ENCODE assay signal across 8 cellular contexts in the genomic region with DNA sequence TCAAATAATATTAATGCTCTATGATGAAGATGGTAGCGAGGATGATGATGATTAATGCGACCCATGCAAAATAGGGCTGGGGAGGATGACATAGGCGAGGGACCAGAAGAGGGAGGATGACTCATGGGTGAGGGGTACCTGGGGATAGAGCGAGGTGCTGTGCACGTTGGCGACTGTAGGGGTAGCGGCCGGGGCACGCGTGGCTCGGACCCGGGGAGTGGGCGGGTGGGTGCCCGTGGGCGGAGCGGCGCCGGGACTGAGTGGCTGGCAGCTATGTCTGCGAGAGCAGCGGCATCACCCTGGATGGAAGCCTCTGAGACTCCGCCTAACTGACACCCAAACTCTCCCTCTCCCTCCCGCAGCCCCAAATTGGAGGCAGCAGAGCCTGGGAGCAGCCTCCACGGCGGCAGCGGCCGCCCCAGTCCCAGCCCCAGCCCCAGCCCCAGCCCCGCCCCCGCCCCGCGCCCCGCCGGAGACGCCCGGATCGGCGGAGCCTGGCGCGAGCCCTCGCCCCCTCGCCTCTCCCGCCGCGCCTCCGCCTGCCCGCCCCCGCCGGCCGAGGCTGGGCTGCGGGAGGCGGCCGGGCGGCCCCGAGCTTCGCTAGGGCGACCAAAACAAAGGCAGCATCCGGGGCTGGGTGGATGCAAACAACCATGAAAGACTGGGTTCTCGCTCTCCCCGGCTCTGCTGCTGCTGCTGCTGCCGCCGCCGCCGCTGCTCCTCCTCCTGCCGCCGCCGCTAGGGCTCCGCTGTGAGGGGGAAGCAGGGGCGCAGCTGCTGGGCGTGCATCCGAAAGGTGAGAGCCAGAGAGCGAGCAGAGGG. TPM values are rescaled to one million over a fixed set of nuclear protein-coding genes. Genes with fewer than 3 reads are reported as not detected.
DNase-seq lines count a peak whose midpoint lies in the region; ATAC-seq lines count a peak whose summit lies in the region.

A gene with protein sequence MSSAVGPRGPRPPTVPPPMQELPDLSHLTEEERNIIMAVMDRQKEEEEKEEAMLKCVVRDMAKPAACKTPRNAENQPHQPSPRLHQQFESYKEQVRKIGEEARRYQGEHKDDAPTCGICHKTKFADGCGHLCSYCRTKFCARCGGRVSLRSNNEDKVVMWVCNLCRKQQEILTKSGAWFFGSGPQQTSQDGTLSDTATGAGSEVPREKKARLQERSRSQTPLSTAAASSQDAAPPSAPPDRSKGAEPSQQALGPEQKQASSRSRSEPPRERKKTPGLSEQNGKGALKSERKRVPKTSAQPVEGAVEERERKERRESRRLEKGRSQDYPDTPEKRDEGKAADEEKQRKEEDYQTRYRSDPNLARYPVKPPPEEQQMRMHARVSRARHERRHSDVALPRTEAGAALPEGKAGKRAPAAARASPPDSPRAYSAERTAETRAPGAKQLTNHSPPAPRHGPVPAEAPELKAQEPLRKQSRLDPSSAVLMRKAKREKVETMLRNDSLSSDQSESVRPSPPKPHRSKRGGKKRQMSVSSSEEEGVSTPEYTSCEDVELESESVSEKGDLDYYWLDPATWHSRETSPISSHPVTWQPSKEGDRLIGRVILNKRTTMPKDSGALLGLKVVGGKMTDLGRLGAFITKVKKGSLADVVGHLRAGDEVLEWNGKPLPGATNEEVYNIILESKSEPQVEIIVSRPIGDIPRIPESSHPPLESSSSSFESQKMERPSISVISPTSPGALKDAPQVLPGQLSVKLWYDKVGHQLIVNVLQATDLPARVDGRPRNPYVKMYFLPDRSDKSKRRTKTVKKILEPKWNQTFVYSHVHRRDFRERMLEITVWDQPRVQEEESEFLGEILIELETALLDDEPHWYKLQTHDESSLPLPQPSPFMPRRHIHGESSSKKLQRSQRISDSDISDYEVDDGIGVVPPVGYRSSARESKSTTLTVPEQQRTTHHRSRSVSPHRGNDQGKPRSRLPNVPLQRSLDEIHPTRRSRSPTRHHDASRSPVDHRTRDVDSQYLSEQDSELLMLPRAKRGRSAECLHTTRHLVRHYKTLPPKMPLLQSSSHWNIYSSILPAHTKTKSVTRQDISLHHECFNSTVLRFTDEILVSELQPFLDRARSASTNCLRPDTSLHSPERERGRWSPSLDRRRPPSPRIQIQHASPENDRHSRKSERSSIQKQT (N-terminal part only) (plus strand): TSS at position 367 of the 822 bp plus-strand sequence. CDS start 474 bp downstream, outside the sequence.

- in situ Hi-C loops in ACHN (cut with HindIII; ENCODE audit: low pct_ligation_motif_present, low pct_unique_long_range_greater_than_20kb, low sequenced_read_pairs): no loop called here

- peak within 1 kb of the TSS in 7 of 8 donors; percentile 9 to 75 (median 68) for H3K4me3 Mint-ChIP-seq in naive B cell

- H3K4me1 Mint-ChIP-seq in naive B cell: peaks cover 9 to 17% (median 11%) of the 10 kb centered on the region in 3 donors

- peak; percentile 2 for DNase-seq in ACHN
- peak; percentile 12 for DNase-seq in NCI-H510A (lab: John Stamatoyannopoulos, UW)
- DNase-seq in dermis blood vessel endothelial cell: peak; percentile 17
- peak; percentile 4 for DNase-seq in naive B cell
- no peak for DNase-seq in GDM1 (lab: John Stamatoyannopoulos, UW)
- no peak for DNase-seq in stimulated activated CD4-positive, alpha-beta T cell treated with anti-CD3 and anti-CD28 coated beads, Interleukin-2, amount 100 ng/mL, for 48 hours

- peaks cover 0 to 9% (median 2%) of the 10 kb centered on the region in 7 donors for H3K9me3 Mint-ChIP-seq in naive B cell

- H3K36me3 Mint-ChIP-seq in naive B cell: peaks cover 0 to 10% of the 10 kb centered on the region in 2 donors

- peak; percentile 71 for ATAC-seq in GM18508 (IDR thresholded peaks at IDR 0.05; ENCODE audit: insufficient read depth, unreplicated experiment)
- peak; percentile 90 for ATAC-seq in HG02885 (IDR thresholded peaks at IDR 0.05; ENCODE audit: poor library complexity, unreplicated experiment)
- ATAC-seq in naive B cell (ENCODE audit: low read depth in 2 of 2): peak; percentile 48 to 55

- no peak within 1 kb of the TSS for H3K27ac Mint-ChIP-seq in naive B cell

- peaks cover 56 to 63% (median 63%) of the 10 kb centered on the region in 3 donors for H3K27me3 Mint-ChIP-seq in naive B cell

RNA-seq across cellular contexts. Expression of the gene that starts here (rescaled TPM):
- 5.9 and 7.5 TPM in 2 replicates for total RNA-seq in dermis blood vessel endothelial cell
- not detected for polyA plus RNA-seq in naive B cell (ENCODE audit: low read depth in 6 of 6)

Comparison
In these comparisons a context has a peak if more than half of its experiments do, and no peak if none do; other contexts are left out.
1. Peak in DNase-seq and ATAC-seq in naive B cell; RNA of the gene not detected or under 1 TPM.
2. DNase-seq: peak in ACHN (single experiment), NCI-H510A (single experiment) and dermis blood vessel endothelial cell (single experiment); none in GDM1 (single experiment) and stimulated activated CD4-positive, alpha-beta T cell treated with anti-CD3 and anti-CD28 coated beads, Interleukin-2, amount 100 ng/mL, for 48 hours (0 of 2).
3. Peak in every context shown above with its lines, with median percentiles within 50 percentile points of each other: ATAC-seq.